12 cellular contexts compared by ENCODE assay signal in genomic region chr3:187286467-187287059, GRCh38. TPM values are rescaled to one million over a fixed set of nuclear protein-coding genes. Genes with fewer than 3 reads are reported as not detected.
DNase-seq lines count a peak whose midpoint lies in the region; ATAC-seq lines count a peak whose summit lies in the region.
"Had no signal": no experiment of that assay in that cellular context is flagged by ENCODE, and none has a peak within 500 bp of the region (broad histone marks: within the 10 kb centered on the region; RNA-seq: fewer than 3 reads in every experiment).

No MANE protein-coding gene starts in this region.

- no peaks in the 10 kb centered on the region for H3K9me3 Mint-ChIP-seq in activated naive CD8-positive, alpha-beta T cell treated with anti-CD3 and anti-CD28 coated beads, Interleukin-2, amount 50 U/mL, for 24 hours
- H3K9me3 Mint-ChIP-seq: activated T-cell treated with anti-CD3 and anti-CD28 coated beads, Interleukin-2, amount 50 U/mL, for 72 hours had no signal

- peaks cover 19% of the 10 kb centered on the region for H3K27me3 Mint-ChIP-seq in activated naive CD8-positive, alpha-beta T cell treated with anti-CD3 and anti-CD28 coated beads, Interleukin-2, amount 50 U/mL, for 24 hours

- DNase-seq in GM03348 (ENCODE audit: low spot score) (peak; percentile 60), OCI-M1 (lab: John Stamatoyannopoulos, UW) (peak; percentile 40), fibroblast of peridontal ligament (ENCODE audit: extremely low read depth) (peak; percentile 92), sciatic nerve (ENCODE audit: low spot score) (no peak), COLO829 (ENCODE audit: low spot score) (no peak), SW480 (ENCODE audit: low spot score) (no peak)
- no peak for DNase-seq in stimulated activated CD4-positive, alpha-beta T cell treated with anti-CD3 and anti-CD28 coated beads, Interleukin-1b, Interleukin-23, amount 100 ng/mL, for 48 hours
- DNase-seq in activated naive CD8-positive, alpha-beta T cell treated with anti-CD3 and anti-CD28 coated beads, Interleukin-2, amount 50 U/mL, for 24 hours: no peak
- DNase-seq: activated CD4-positive, alpha-beta T cell treated with anti-CD3 and anti-CD28 coated beads for 4 hours; activated T-cell treated with anti-CD3 and anti-CD28 coated beads, Interleukin-2, amount 50 U/mL, for 72 hours; H7; NCI-H1694 treated with DMSO at 0.1 percent for 48 hours had no signal

- intact Hi-C loops in sciatic nerve (cut with DNase I): no loop called here

- H3K4me3 Mint-ChIP-seq in activated naive CD8-positive, alpha-beta T cell treated with anti-CD3 and anti-CD28 coated beads, Interleukin-2, amount 50 U/mL, for 24 hours: no peak overlapping the region
- H3K4me3 Mint-ChIP-seq: activated T-cell treated with anti-CD3 and anti-CD28 coated beads, Interleukin-2, amount 50 U/mL, for 72 hours had no signal

- no peaks in the 10 kb centered on the region for H3K4me1 Mint-ChIP-seq in activated naive CD8-positive, alpha-beta T cell treated with anti-CD3 and anti-CD28 coated beads, Interleukin-2, amount 50 U/mL, for 24 hours

- H3K27ac Mint-ChIP-seq in activated naive CD8-positive, alpha-beta T cell treated with anti-CD3 and anti-CD28 coated beads, Interleukin-2, amount 50 U/mL, for 24 hours: no peak overlapping the region
- H3K27ac Mint-ChIP-seq: activated T-cell treated with anti-CD3 and anti-CD28 coated beads, Interleukin-2, amount 50 U/mL, for 72 hours had no signal

- no peaks in the 10 kb centered on the region for H3K36me3 Mint-ChIP-seq in activated naive CD8-positive, alpha-beta T cell treated with anti-CD3 and anti-CD28 coated beads, Interleukin-2, amount 50 U/mL, for 24 hours (ENCODE audit: low read depth)

- peak; percentile 47 for ATAC-seq in sciatic nerve
- ATAC-seq in activated naive CD8-positive, alpha-beta T cell treated with anti-CD3 and anti-CD28 coated beads, Interleukin-2, amount 50 U/mL, for 24 hours: no peak
- ATAC-seq: activated T-cell treated with anti-CD3 and anti-CD28 coated beads, Interleukin-2, amount 50 U/mL, for 72 hours had no signal

RNA-seq across cellular contexts. Expression of gene MASP1, which starts 5.0 kb away (rescaled TPM):
- 6.3 TPM for total RNA-seq in sciatic nerve
- total RNA-seq: activated T-cell treated with anti-CD3 and anti-CD28 coated beads, Interleukin-2, amount 50 U/mL, for 72 hours had no signal

Comparison
In these comparisons a context has a peak if more than half of its experiments do, and no peak if none do; other contexts are left out.
1. DNase-seq: peak in GM03348 (single experiment), OCI-M1 (single experiment) and fibroblast of peridontal ligament (single experiment); none in sciatic nerve (single experiment), COLO829 (single experiment), stimulated activated CD4-positive, alpha-beta T cell treated with anti-CD3 and anti-CD28 coated beads, Interleukin-1b, Interleukin-23, amount 100 ng/mL, for 48 hours (single experiment), SW480 (single experiment) and activated naive CD8-positive, alpha-beta T cell treated with anti-CD3 and anti-CD28 coated beads, Interleukin-2, amount 50 U/mL, for 24 hours (single experiment).